In genomic region chr10:46220872-46221538, GRCh38 we compare ENCODE assay signal across 15 cellular contexts.
DNase-seq lines count a peak whose midpoint lies in the region; ATAC-seq and TF ChIP-seq lines count a peak whose summit lies in the region.
"Had no signal": no experiment of that assay in that cellular context is flagged by ENCODE, and none has a peak within 500 bp of the region (broad histone marks: within the 10 kb centered on the region; RNA-seq: fewer than 3 reads in every experiment).

No MANE protein-coding gene starts in this region.

- no peak overlapping the region for H3K4me3 Mint-ChIP-seq in type B pancreatic cell
- H3K4me3 Mint-ChIP-seq: CD8-positive, alpha-beta memory T cell; naive B cell had no signal

- peak; percentile 1 for TF ChIP-seq CTCF in fibroblast of the aortic adventitia (IDR thresholded peaks at IDR 0.05; ENCODE audit: insufficient read depth, low read length)
- peak; percentile 62 for TF ChIP-seq CTCF in type B pancreatic cell (conservative IDR thresholded peaks at IDR 0.05)

- no peaks in the 10 kb centered on the region for H3K9me3 Mint-ChIP-seq in type B pancreatic cell
- H3K9me3 Mint-ChIP-seq: CD8-positive, alpha-beta memory T cell; naive B cell had no signal

- peak; percentile 53 for DNase-seq in cardiac septum (ENCODE audit: low spot score)
- DNase-seq in left ventricle myocardium superior = no peak
- DNase-seq in NAMALWA (ENCODE audit: low spot score) = peak; percentile 11
- no peak for DNase-seq in fibroblast of the aortic adventitia (ENCODE audit: low read depth)
- no peak for DNase-seq in type B pancreatic cell (ENCODE audit: extremely low spot score, unreplicated experiment)
- no peak for DNase-seq in sciatic nerve (ENCODE audit: low spot score)
- no peak for DNase-seq in A172 (ENCODE audit: low spot score)
- DNase-seq in COLO668 (lab: John Stamatoyannopoulos, UW; ENCODE audit: unreplicated experiment) = no peak
- DNase-seq: aorta; CD8-positive, alpha-beta memory T cell; MV-4-11; naive B cell; NCI-H510A treated with DMSO at 0.1 percent for 48 hours; sigmoid colon; T-helper 9 cell had no signal

- H3K27ac Mint-ChIP-seq in type B pancreatic cell = no peak overlapping the region

- no peak overlapping the region for H3K4me3 ChIP-seq in fibroblast of the aortic adventitia (ENCODE audit: low read depth, low read length)
- H3K4me3 ChIP-seq: sigmoid colon had no signal

- no peaks in the 10 kb centered on the region for H3K36me3 Mint-ChIP-seq in type B pancreatic cell

- H3K4me1 Mint-ChIP-seq in type B pancreatic cell (ENCODE audit: unreplicated experiment) = peaks cover 9% of the 10 kb centered on the region

- ATAC-seq in left ventricle myocardium superior = no peak
- ATAC-seq in sciatic nerve = no peak

- intact Hi-C loops in cardiac septum (cut with DNase I) (no loop called here), left ventricle myocardium superior (cut with micrococcal nuclease) (no loop called here), sciatic nerve (cut with DNase I) (no loop called here)

- H3K27me3 Mint-ChIP-seq in type B pancreatic cell = peaks cover 10% of the 10 kb centered on the region

Comparison
In these comparisons a context has a peak if more than half of its experiments do, and no peak if none do; other contexts are left out.
1. DNase-seq: peak in cardiac septum (single experiment) and NAMALWA (single experiment); none in left ventricle myocardium superior (single experiment), fibroblast of the aortic adventitia (single experiment), type B pancreatic cell (single experiment), sciatic nerve (single experiment), A172 (single experiment) and COLO668 (single experiment).